ENCODE assay signal across 22 cellular contexts in the genomic region with DNA sequence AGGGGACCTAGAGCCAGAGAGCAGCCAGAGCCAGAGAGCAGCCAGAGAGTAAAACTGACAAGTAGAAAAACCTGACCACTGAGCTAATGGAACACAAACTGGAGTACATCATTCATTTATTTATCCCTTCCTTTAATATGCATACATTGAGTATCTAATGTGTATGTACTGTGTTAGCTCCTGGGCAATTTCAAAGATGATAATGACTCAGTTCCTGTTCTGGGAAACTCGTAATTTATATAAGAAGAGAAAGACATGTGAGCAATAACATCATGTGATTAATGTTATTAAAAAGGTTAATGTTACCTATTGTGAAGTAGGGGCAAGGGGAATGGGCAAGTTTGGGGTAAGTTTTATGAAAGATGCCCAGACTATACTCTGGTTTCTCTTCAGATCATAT.
"Had no signal": no experiment of that assay in that cellular context is flagged by ENCODE, and none has a peak within 500 bp of the region (broad histone marks: within the 10 kb centered on the region; RNA-seq: fewer than 3 reads in every experiment).

No MANE protein-coding gene starts in this region.

- H3K4me1 ChIP-seq: colonic mucosa, parathyroid adenoma, psoas muscle, transverse colon had no signal

- H3K4me3 ChIP-seq: colonic mucosa, heart left ventricle, psoas muscle, right lobe of liver, stomach, thoracic aorta, transverse colon had no signal

- H3K9ac ChIP-seq: parathyroid adenoma had no signal

- DNase-seq: caudate nucleus; colonic mucosa; effector CD4-positive, alpha-beta T cell; erythroblast; foreskin melanocyte; heart left ventricle; hippocampal formation; midbrain; nephron progenitor cell; psoas muscle; retina; right lobe of liver; stimulated activated CD4-positive, alpha-beta T cell treated with anti-CD3 and anti-CD28 coated beads, Interleukin-4, amount 100 ng/mL, for 24 hours; stimulated activated naive B cell treated with anti-CD40 and anti-IgM and Interleukin-4, amounts not matched to agents 10 μg/mL and 1 μg/mL and 100 μg/mL, for 72 hours; stomach; substantia nigra; transverse colon had no signal

- H3K9me3 Mint-ChIP-seq: nephron progenitor cell; stimulated activated naive B cell treated with anti-CD40 and anti-IgM and Interleukin-4, amounts not matched to agents 10 μg/mL and 1 μg/mL and 100 μg/mL, for 72 hours had no signal

- H2AFZ ChIP-seq: parathyroid adenoma had no signal

- H3K36me3 ChIP-seq: colonic mucosa, heart left ventricle, right lobe of liver, stomach, thoracic aorta, transverse colon had no signal

- H3K9me3 ChIP-seq: colonic mucosa, heart left ventricle, psoas muscle, right lobe of liver, stomach, thoracic aorta, transverse colon had no signal

- H3K27ac ChIP-seq: colonic mucosa, heart left ventricle, parathyroid adenoma, psoas muscle, right lobe of liver, stomach, thoracic aorta, transverse colon had no signal

- ATAC-seq: heart left ventricle; left lobe of liver; psoas muscle; right lobe of liver; stimulated activated naive B cell treated with anti-CD40 and anti-IgM and Interleukin-4, amounts not matched to agents 10 μg/mL and 1 μg/mL and 100 μg/mL, for 72 hours had no signal

- FAIRE-seq: endometrium, islet of Langerhans had no signal

- H3K79me2 ChIP-seq: parathyroid adenoma had no signal

- H3K27ac Mint-ChIP-seq: nephron progenitor cell; stimulated activated naive B cell treated with anti-CD40 and anti-IgM and Interleukin-4, amounts not matched to agents 10 μg/mL and 1 μg/mL and 100 μg/mL, for 72 hours had no signal

- H3K27me3 ChIP-seq: colonic mucosa, right lobe of liver, stomach, transverse colon had no signal

- H3K4me3 Mint-ChIP-seq: nephron progenitor cell; stimulated activated naive B cell treated with anti-CD40 and anti-IgM and Interleukin-4, amounts not matched to agents 10 μg/mL and 1 μg/mL and 100 μg/mL, for 72 hours had no signal

- H3K36me3 Mint-ChIP-seq: stimulated activated naive B cell treated with anti-CD40 and anti-IgM and Interleukin-4, amounts not matched to agents 10 μg/mL and 1 μg/mL and 100 μg/mL, for 72 hours had no signal
